Comparison of ENCODE assay signal across 10 cellular contexts in genomic region chr16:87541004-87541881, GRCh38. TPM values are rescaled to one million over a fixed set of nuclear protein-coding genes. Genes with fewer than 3 reads are reported as not detected.
DNase-seq lines count a peak whose midpoint lies in the region; ATAC-seq, FAIRE-seq and TF ChIP-seq lines count a peak whose summit lies in the region.
"Had no signal": no experiment of that assay in that cellular context is flagged by ENCODE, and none has a peak within 500 bp of the region (broad histone marks: within the 10 kb centered on the region; RNA-seq: fewer than 3 reads in every experiment).

No MANE protein-coding gene starts in this region.

- peak; percentile 56 for DNase-seq in DMS53 (lab: John Stamatoyannopoulos, UW)
- DNase-seq in DMS53 treated with DMSO at 0.1 percent for 48 hours (lab: John Stamatoyannopoulos, UW; ENCODE audit: unreplicated experiment) = no peak
- DNase-seq in bronchial epithelial cell (ENCODE audit: low read depth) = peak; percentile 13
- no peak for DNase-seq in HepG2 (ENCODE audit: low spot score)
- peak; percentile 47 for DNase-seq in superior temporal gyrus (ENCODE audit: extremely low spot score)
- DNase-seq in 8988T = no peak
- DNase-seq: activated CD8-positive, alpha-beta T cell treated with anti-CD3 and anti-CD28 coated beads for 36 hours had no signal

- CTCF ChIA-PET in HepG2 (lab: Yijun Ruan, JAX; ENCODE audit: low intra/inter-chr PET ratio, low total read pairs) = interaction anchor here (2.8 kb wide), 1 partner anchor 80 kb away, joined by 17 read pairs; no protein-coding TSS in a partner anchor

- 58% methylated on average over 35 of the region's 38 CpGs for WGBS in HepG2 (ENCODE audit: low lambda C conversion rate)

- H3K27ac ChIP-seq in HepG2 (ENCODE audit: extremely low read length, insufficient read depth, low read length) = no peak overlapping the region

- FAIRE-seq in bronchial epithelial cell (lab: Jason Lieb, UNC) (no peak), HepG2 (lab: Jason Lieb, UNC) (no peak)
- FAIRE-seq: A204.1 had no signal

- peaks cover 78% of the 10 kb centered on the region for H3K4me1 ChIP-seq in HepG2 (ENCODE audit: insufficient read depth, low read length)

- ATAC-seq in HepG2 (no peak), GM19463 (IDR thresholded peaks at IDR 0.05; ENCODE audit: unreplicated experiment) (no peak), GM21717 (IDR thresholded peaks at IDR 0.05; ENCODE audit: unreplicated experiment) (no peak)
- ATAC-seq: activated CD8-positive, alpha-beta T cell treated with anti-CD3 and anti-CD28 coated beads for 36 hours had no signal

- H3K4me3 ChIP-seq in bronchial epithelial cell (ENCODE audit: low read depth, low read length) = no peak overlapping the region
- no peak overlapping the region; a peak in 1 of 6 replicates for H3K4me3 ChIP-seq in HepG2 (replicated peaks in 1 of 3; ENCODE audit: insufficient read depth in 1 of 3, low read depth in 2 of 3, low read length in 3 of 3)

- intact Hi-C loops in HepG2 (cut with micrococcal nuclease; ENCODE audit: unreplicated experiment) = no loop called here

- no peaks in the 10 kb centered on the region for H3K79me2 ChIP-seq in HepG2 (ENCODE audit: insufficient read depth, low read length)

- in situ Hi-C loops in HepG2 (cut with HindIII; ENCODE audit: extremely low pct_ligation_motif_present, low pct_unique_long_range_greater_than_20kb) = loop anchor here (5.0 kb wide), 1 partner anchor 49 kb away; the partner anchor contains the start of gene ZCCHC14

- no peak for TF ChIP-seq RAD21 in HepG2 (CRISPR knock-in tag; IDR thresholded peaks at IDR 0.05)

- TF ChIP-seq POLR2A in HepG2 (IDR thresholded peaks at IDR 0.05; ENCODE audit: insufficient read depth in 1 of 2, low read depth in 2 of 2, low read length in 2 of 2) = no peak

- POLR2A ChIA-PET in HepG2 (lab: Yijun Ruan, JAX) = no interaction called here

- H3K36me3 ChIP-seq in bronchial epithelial cell (ENCODE audit: control insufficient read depth, insufficient read depth, low read length) (no peaks in the 10 kb centered on the region), HepG2 (replicated peaks in 1 of 2; ENCODE audit: control insufficient read depth in 1 of 2, insufficient read depth in 2 of 2, low read length in 2 of 2) (no peaks in the 10 kb centered on the region)

- no peak for TF ChIP-seq EP300 in HepG2 (IDR thresholded peaks at IDR 0.05; ENCODE audit: low read depth in 2 of 2, low read length in 2 of 2)
- TF ChIP-seq EP300 in HepG2 (CRISPR knock-in tag; IDR thresholded peaks at IDR 0.05; ENCODE audit: borderline replicate concordance) = no peak

- no peaks in the 10 kb centered on the region for H4K20me1 ChIP-seq in HepG2 (ENCODE audit: insufficient read depth, low read length)

- peaks cover 5% of the 10 kb centered on the region for H3K27me3 ChIP-seq in bronchial epithelial cell (ENCODE audit: control insufficient read depth, insufficient read depth, low read length)
- peaks cover 7 to 60% of the 10 kb centered on the region in 2 experiments for H3K27me3 ChIP-seq in HepG2 (ENCODE audit: control insufficient read depth in 1 of 2, insufficient read depth in 2 of 2, low read length in 2 of 2)

- peaks cover 7% of the 10 kb centered on the region for H3K9me3 ChIP-seq in HepG2 (ENCODE audit: low read length)

- peak overlapping the region; percentile 86; the same call in 1 of the 2 replicates for H3K4me2 ChIP-seq in HepG2 (ENCODE audit: low read depth, low read length)

- no peak overlapping the region for H3K9ac ChIP-seq in HepG2 (ENCODE audit: insufficient read depth, low read depth, low read length)

- no TSS peak for BruUV-seq in HepG2 (replicated peaks; lab: Mats Ljungman, UMichigan)

- TF ChIP-seq CTCF in bronchial epithelial cell (IDR thresholded peaks at IDR 0.05; ENCODE audit: insufficient read depth, low read length, severe bottlenecking) (no peak), HepG2 (CRISPR knock-in tag; IDR thresholded peaks at IDR 0.05) (no peak)

- no peak overlapping the region for H2AFZ ChIP-seq in HepG2 (ENCODE audit: low read length)

TF ChIP-seq in HepG2, 621 proteins besides CTCF, POLR2A, EP300 and RAD21:
- no peak for TF ChIP-seq SAP130 (CRISPR knock-in tag; IDR thresholded peaks at IDR 0.05; ENCODE audit: low read depth)
- TF ChIP-seq HNRNPL (IDR thresholded peaks at IDR 0.05; ENCODE audit: low read depth, low read length) = 0 out of 2 replicates have a peak, but pooled peaks have one; percentile 56
- TF ChIP-seq RFX1 (IDR thresholded peaks at IDR 0.05) = peak; percentile 36; the same call in 1 of the 2 replicates
- TF ChIP-seq, protein P1, sequence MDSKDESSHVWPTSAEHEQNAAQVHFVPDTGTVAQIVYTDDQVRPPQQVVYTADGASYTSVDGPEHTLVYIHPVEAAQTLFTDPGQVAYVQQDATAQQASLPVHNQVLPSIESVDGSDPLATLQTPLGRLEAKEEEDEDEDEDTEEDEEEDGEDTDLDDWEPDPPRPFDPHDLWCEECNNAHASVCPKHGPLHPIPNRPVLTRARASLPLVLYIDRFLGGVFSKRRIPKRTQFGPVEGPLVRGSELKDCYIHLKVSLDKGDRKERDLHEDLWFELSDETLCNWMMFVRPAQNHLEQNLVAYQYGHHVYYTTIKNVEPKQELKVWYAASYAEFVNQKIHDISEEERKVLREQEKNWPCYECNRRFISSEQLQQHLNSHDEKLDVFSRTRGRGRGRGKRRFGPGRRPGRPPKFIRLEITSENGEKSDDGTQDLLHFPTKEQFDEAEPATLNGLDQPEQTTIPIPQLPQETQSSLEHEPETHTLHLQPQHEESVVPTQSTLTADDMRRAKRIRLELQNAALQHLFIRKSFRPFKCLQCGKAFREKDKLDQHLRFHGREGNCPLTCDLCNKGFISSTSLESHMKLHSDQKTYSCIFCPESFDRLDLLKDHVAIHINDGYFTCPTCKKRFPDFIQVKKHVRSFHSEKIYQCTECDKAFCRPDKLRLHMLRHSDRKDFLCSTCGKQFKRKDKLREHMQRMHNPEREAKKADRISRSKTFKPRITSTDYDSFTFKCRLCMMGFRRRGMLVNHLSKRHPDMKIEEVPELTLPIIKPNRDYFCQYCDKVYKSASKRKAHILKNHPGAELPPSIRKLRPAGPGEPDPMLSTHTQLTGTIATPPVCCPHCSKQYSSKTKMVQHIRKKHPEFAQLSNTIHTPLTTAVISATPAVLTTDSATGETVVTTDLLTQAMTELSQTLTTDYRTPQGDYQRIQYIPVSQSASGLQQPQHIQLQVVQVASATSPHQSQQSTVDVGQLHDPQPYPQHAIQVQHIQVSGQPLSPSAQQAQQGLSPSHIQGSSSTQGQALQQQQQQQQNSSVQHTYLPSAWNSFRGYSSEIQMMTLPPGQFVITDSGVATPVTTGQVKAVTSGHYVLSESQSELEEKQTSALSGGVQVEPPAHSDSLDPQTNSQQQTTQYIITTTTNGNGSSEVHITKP (CRISPR knock-in tag; IDR thresholded peaks at IDR 0.05; ENCODE audit: low read depth) = no peak

RNA-seq across cellular contexts. Expression of gene ZCCHC14, which starts 48.4 kb away (rescaled TPM):
- total RNA-seq in bronchial epithelial cell (2.9 and 4.2 TPM in 2 replicates), HepG2 (2016; rRNA removed; fragmentation: Illumina TruSeq; extraction: Trizol) (12.5 and 20.4 TPM in 2 replicates)
- total RNA-seq in HepG2 (2016; cell fraction: cytosol; rRNA removed; fragmentation: Illumina TruSeq; extraction: Trizol; ENCODE audit: low read depth) = 10.4 and 15.8 TPM in 2 replicates
- total RNA-seq in HepG2 (2016; cell fraction: insoluble cytoplasmic fraction; rRNA removed; fragmentation: Illumina TruSeq; extraction: Trizol) = 11.4 and 19.2 TPM in 2 replicates
- total RNA-seq in HepG2 (2016; cell fraction: membrane; rRNA removed; fragmentation: Illumina TruSeq; extraction: Trizol) = 9.4 and 10.4 TPM in 2 replicates
- 21.7 and 25.2 TPM in 2 replicates for total RNA-seq in HepG2 (2016; cell fraction: nucleus; rRNA removed; fragmentation: Illumina TruSeq; extraction: Trizol)
- polyA plus RNA-seq in HepG2 (2011; rRNA removed) = 12.4 and 13.9 TPM in 2 replicates
- polyA plus RNA-seq in HepG2 (2011; cell fraction: cytosol; rRNA removed) = 7.2 and 8.1 TPM in 2 replicates
- 44.4 and 55.9 TPM in 2 replicates for polyA plus RNA-seq in HepG2 (2011; cell fraction: nucleus; rRNA removed)
- polyA plus RNA-seq in HepG2 (2012) = 24.9 and 25.6 TPM in 2 replicates
- polyA plus RNA-seq in HepG2 (2016; cell fraction: cytosol; fragmentation: Illumina TruSeq; extraction: Trizol; ENCODE audit: low read depth) = 0.75 and 0.90 TPM in 2 replicates
- 19.5 and 24.4 TPM in 2 replicates for polyA plus RNA-seq in HepG2 (2016; cell fraction: insoluble cytoplasmic fraction; fragmentation: Illumina TruSeq; extraction: Trizol; ENCODE audit: low read depth)
- polyA plus RNA-seq in HepG2 (2016; cell fraction: membrane; fragmentation: Illumina TruSeq; extraction: Trizol; ENCODE audit: low read depth) = 3.1 and 3.9 TPM in 2 replicates
- 46.5 and 48.4 TPM in 2 replicates for polyA plus RNA-seq in HepG2 (2016; cell fraction: nucleus; fragmentation: Illumina TruSeq; extraction: Trizol; ENCODE audit: insufficient read depth, low read depth)
- polyA minus RNA-seq in HepG2 (2011; rRNA and poly(A)+ RNA removed; ENCODE audit: low replicate concordance) = 16.6 and 28.7 TPM in 2 replicates
- polyA minus RNA-seq in HepG2 (2011; cell fraction: cytosol; rRNA and poly(A)+ RNA removed) = 20.6 and 23.9 TPM in 2 replicates
- 24.0 and 26.7 TPM in 2 replicates for polyA minus RNA-seq in HepG2 (2011; cell fraction: nucleus; rRNA and poly(A)+ RNA removed)

Comparison
In these comparisons a context has a peak if more than half of its experiments do, and no peak if none do; other contexts are left out.
1. DNase-seq: peak in DMS53 (single experiment), bronchial epithelial cell (single experiment) and superior temporal gyrus (single experiment); none in DMS53 treated with DMSO at 0.1 percent for 48 hours (single experiment), HepG2 (single experiment) and 8988T (single experiment).